ENCODE assay signal across 12 cellular contexts in the genomic region with DNA sequence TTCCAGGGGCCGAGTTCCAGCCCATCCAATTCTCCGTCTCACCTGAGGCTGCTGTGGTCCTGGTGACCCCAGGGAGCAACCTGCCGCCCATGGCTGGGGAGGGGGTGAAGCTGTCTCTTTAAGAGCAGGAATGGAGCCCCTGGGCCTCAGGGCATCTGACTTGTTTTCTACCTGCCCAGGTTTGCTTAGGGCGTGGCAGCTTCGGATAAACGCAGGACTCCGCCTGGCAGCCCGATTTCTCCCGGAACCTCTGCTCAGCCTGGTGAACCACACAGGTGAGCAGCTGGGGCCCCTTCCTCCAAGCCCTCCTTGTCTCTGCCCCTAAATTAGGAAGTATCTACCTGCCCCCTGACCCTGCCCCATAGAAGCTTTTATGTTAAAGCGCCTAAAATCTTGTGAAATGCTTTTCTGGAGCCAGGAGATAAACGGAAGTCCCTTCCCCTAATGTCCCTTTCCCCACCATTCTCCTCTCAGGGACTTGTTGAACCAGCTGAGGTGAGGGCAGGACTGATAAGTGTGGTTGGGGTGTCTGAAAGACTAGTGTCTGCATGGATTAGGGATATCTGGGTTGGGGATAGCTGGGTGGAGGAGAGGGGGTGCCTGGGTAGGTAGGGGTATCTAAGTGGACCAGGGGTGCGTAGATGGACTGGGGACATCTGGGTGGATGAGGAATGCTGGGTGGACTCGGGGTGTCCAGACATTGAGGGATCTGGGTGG. TPM values are rescaled to one million over a fixed set of nuclear protein-coding genes. Genes with fewer than 3 reads are reported as not detected.
DNase-seq lines count a peak whose midpoint lies in the region; ATAC-seq and TF ChIP-seq lines count a peak whose summit lies in the region.
"Had no signal": no experiment of that assay in that cellular context is flagged by ENCODE, and none has a peak within 500 bp of the region (broad histone marks: within the 10 kb centered on the region; RNA-seq: fewer than 3 reads in every experiment).

No MANE protein-coding gene starts in this region.

- peaks cover 7% of the 10 kb centered on the region for H3K4me1 ChIP-seq in smooth muscle cell (ENCODE audit: low read depth)

- no peak overlapping the region for H2AFZ ChIP-seq in smooth muscle cell (ENCODE audit: low read depth)

- 67% methylated on average over 13 of the region's 13 CpGs for WGBS in smooth muscle cell (ENCODE audit: low lambda C conversion rate)

- peaks cover 6% of the 10 kb centered on the region for H3K9me3 Mint-ChIP-seq in glutamatergic neuron (ENCODE audit: unreplicated experiment)

- peaks cover 12% of the 10 kb centered on the region for H3K27me3 Mint-ChIP-seq in glutamatergic neuron (ENCODE audit: unreplicated experiment)

- H3K27me3 ChIP-seq in H7 (ENCODE audit: control insufficient read depth, insufficient read depth, low read length) (no peaks in the 10 kb centered on the region), smooth muscle cell (ENCODE audit: low read depth) (no peaks in the 10 kb centered on the region)

- H3K4me1 Mint-ChIP-seq in glutamatergic neuron (ENCODE audit: low read depth, unreplicated experiment) = peaks cover 30% of the 10 kb centered on the region

- H3K9me3 ChIP-seq in smooth muscle cell (replicated peaks; ENCODE audit: low read depth) = no peaks in the 10 kb centered on the region

- peak overlapping the region; percentile 40 for H3K4me2 ChIP-seq in smooth muscle cell

- H3F3A ChIP-seq in smooth muscle cell (ENCODE audit: low read depth) = no peaks in the 10 kb centered on the region

- no peaks in the 10 kb centered on the region for H4K20me1 ChIP-seq in smooth muscle cell (ENCODE audit: low read depth)

- H3K4me3 ChIP-seq in H7 (ENCODE audit: insufficient read depth, low read depth, low read length) (no peak overlapping the region), smooth muscle cell (peak overlapping the region; percentile 43)

- no peak for ATAC-seq in HG03045 (IDR thresholded peaks at IDR 0.05; ENCODE audit: unreplicated experiment)

- H3K27ac ChIP-seq in VCaP (peak overlapping the region; percentile 76), smooth muscle cell (ENCODE audit: low read depth) (no peak overlapping the region)

- DNase-seq in H7 = peak; percentile 50
- DNase-seq in glutamatergic neuron = no peak
- DNase-seq in smooth muscle cell (lab: John Stamatoyannopoulos, UW; ENCODE audit: unreplicated experiment) = no peak
- no peak for DNase-seq in iPS-NIHi7 (ENCODE audit: extremely low spot score)
- DNase-seq in HK-2 (ENCODE audit: unreplicated experiment) = no peak
- DNase-seq in RKO (ENCODE audit: low spot score) = no peak
- DNase-seq: IMR-90, NCI-H2081 treated with DMSO at 0.1 percent for 48 hours had no signal

- H3K27ac Mint-ChIP-seq in glutamatergic neuron (ENCODE audit: unreplicated experiment) = peak overlapping the region; percentile 88

- no peaks in the 10 kb centered on the region for H3K36me3 Mint-ChIP-seq in glutamatergic neuron (ENCODE audit: unreplicated experiment)
- H3K36me3 Mint-ChIP-seq: CD14-positive monocyte had no signal

- TF ChIP-seq CTCF in VCaP (conservative IDR thresholded peaks at IDR 0.05) = no peak
- TF ChIP-seq CTCF in glutamatergic neuron (IDR thresholded peaks at IDR 0.05; ENCODE audit: partially characterized antibody, unreplicated experiment) = no peak
- TF ChIP-seq CTCF in smooth muscle cell (IDR thresholded peaks at IDR 0.05; ENCODE audit: borderline replicate concordance, insufficient read depth, poor library complexity, severe bottlenecking) = no peak

- H3K4me3 Mint-ChIP-seq in glutamatergic neuron (ENCODE audit: unreplicated experiment) = peak overlapping the region; percentile 68
- H3K4me3 Mint-ChIP-seq: CD14-positive monocyte had no signal

- H3K36me3 ChIP-seq in H7 (replicated peaks; ENCODE audit: control insufficient read depth, insufficient read depth, low read length) (no peaks in the 10 kb centered on the region), smooth muscle cell (ENCODE audit: low read depth) (no peaks in the 10 kb centered on the region)

- H3K9ac ChIP-seq in smooth muscle cell (ENCODE audit: low read depth) = no peak overlapping the region

- H3K79me2 ChIP-seq in smooth muscle cell (ENCODE audit: low read depth) = no peaks in the 10 kb centered on the region

RNA-seq across cellular contexts. Expression of gene FXYD3, which starts 0.6 kb away (rescaled TPM):
- total RNA-seq in H7 (2014; rRNA removed; shearing (Covaris generic)) = not detected in 2 replicates
- total RNA-seq in glutamatergic neuron (ENCODE audit: unreplicated experiment) = not detected
- total RNA-seq in smooth muscle cell = 26.3 and 37.0 TPM in 2 replicates
- polyA plus RNA-seq in smooth muscle cell = 23.0 and 67.1 TPM in 2 replicates
- total RNA-seq: IMR-90 had no signal
- polyA plus RNA-seq: CD14-positive monocyte, IMR-90 had no signal

RNA-seq across cellular contexts. Expression of gene LGI4, which starts 18.6 kb away (rescaled TPM):
- 2.9 and 10.4 TPM in 2 replicates for total RNA-seq in H7 (2014; rRNA removed; shearing (Covaris generic))
- total RNA-seq in glutamatergic neuron (ENCODE audit: unreplicated experiment) (14.4 TPM), smooth muscle cell (0.22 TPM in 1 of 2 replicates, not detected in the other)
- 0.17 and 0.24 TPM in 2 replicates for polyA plus RNA-seq in smooth muscle cell
- total RNA-seq: IMR-90 had no signal
- polyA plus RNA-seq: CD14-positive monocyte had no signal

RNA-seq across cellular contexts. Expression of gene FXYD1, which starts 22.4 kb away (rescaled TPM):
- total RNA-seq in H7 (2014; rRNA removed; shearing (Covaris generic)) = 5.0 and 6.1 TPM in 2 replicates
- total RNA-seq in glutamatergic neuron (ENCODE audit: unreplicated experiment) (not detected), smooth muscle cell (3.2 and 3.5 TPM in 2 replicates)
- 2.7 and 3.0 TPM in 2 replicates for polyA plus RNA-seq in smooth muscle cell

RNA-seq across cellular contexts. Expression of gene FXYD7, which starts 26.8 kb away (rescaled TPM):
- 1.3 and 1.8 TPM in 2 replicates for total RNA-seq in H7 (2014; rRNA removed; shearing (Covaris generic))
- total RNA-seq in glutamatergic neuron (ENCODE audit: unreplicated experiment) (22.3 TPM), smooth muscle cell (not detected in 2 replicates)
- polyA plus RNA-seq in smooth muscle cell = not detected in 2 replicates
- total RNA-seq: IMR-90, myocyte had no signal
- polyA plus RNA-seq: CD14-positive monocyte had no signal

RNA-seq across cellular contexts. Expression of gene FXYD5, which starts 38.3 kb away (rescaled TPM):
- total RNA-seq in H7 (2014; rRNA removed; shearing (Covaris generic)) = 101 and 115 TPM in 2 replicates
- total RNA-seq in glutamatergic neuron (ENCODE audit: unreplicated experiment) (5.3 TPM), smooth muscle cell (89.3 and 133 TPM in 2 replicates)
- 205 and 246 TPM in 2 replicates for polyA plus RNA-seq in smooth muscle cell

Comparison
In these comparisons a context has a peak if more than half of its experiments do, and no peak if none do; other contexts are left out.
1. RNA of gene FXYD3, which starts 0.6 kb away (total RNA-seq): 26.3 to 37.0 TPM in smooth muscle cell; not detected in glutamatergic neuron (single experiment) and not detected in H7; every median in the first group is over 10 times any median in the second.